9 cellular contexts compared by ENCODE assay signal in the genomic region with DNA sequence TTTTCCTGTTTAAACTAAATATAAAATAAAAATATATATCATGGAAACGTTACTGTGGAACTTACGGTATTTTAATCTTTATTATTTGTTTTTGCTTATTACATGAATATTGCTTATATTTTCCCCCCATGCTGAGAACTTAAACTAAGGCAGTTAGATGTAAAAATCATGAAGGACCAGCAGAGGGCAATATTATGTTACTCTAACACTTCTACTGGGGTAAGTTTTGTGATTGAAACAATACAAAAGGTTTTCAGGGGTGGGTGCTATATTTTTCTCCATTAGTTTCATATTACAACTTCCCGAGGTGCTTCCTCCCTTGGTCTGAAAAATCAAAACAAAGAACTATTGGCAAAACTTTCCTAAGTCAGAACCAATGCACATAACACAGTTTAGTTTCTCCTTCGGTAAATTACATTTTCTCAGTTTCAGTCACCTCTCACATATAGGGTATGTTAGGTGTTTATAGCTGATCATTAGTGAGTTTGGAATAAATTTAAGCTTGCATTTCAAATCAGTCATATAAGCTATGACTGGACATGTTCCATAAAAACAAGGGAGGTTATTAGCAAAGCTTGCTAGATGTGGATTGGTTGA. TPM values are rescaled to one million over a fixed set of nuclear protein-coding genes. Genes with fewer than 3 reads are reported as not detected.
DNase-seq lines count a peak whose midpoint lies in the region; ATAC-seq, FAIRE-seq and TF ChIP-seq lines count a peak whose summit lies in the region.
"Had no signal": no experiment of that assay in that cellular context is flagged by ENCODE, and none has a peak within 500 bp of the region (broad histone marks: within the 10 kb centered on the region; RNA-seq: fewer than 3 reads in every experiment).

No MANE protein-coding gene starts in this region.

- H3K9me1 ChIP-seq in endothelial cell of umbilical vein (replicated peaks; ENCODE audit: control insufficient read depth, extremely low read depth, insufficient read depth, low read length) = no peaks in the 10 kb centered on the region

- H3K27ac Mint-ChIP-seq in natural killer cell = no peak overlapping the region
- H3K27ac Mint-ChIP-seq in natural killer cell treated with Interleukin-12 subunit alpha and Interleukin-12 subunit beta and Interleukin-15 and Interleukin-18, amount 100 ng/mL, for 72 hours = no peak overlapping the region
- no peak overlapping the region for H3K27ac Mint-ChIP-seq in osteocyte (ENCODE audit: unreplicated experiment)
- H3K27ac Mint-ChIP-seq: activated naive CD8-positive, alpha-beta T cell had no signal

- H3K36me3 ChIP-seq in OCI-LY3 (replicated peaks; ENCODE audit: low read depth, low read length) (no peaks in the 10 kb centered on the region), endothelial cell of umbilical vein (ENCODE audit: control insufficient read depth in 2 of 2, extremely low read depth in 1 of 2, insufficient read depth in 2 of 2, low read length in 2 of 2) (no peaks in the 10 kb centered on the region)

- CTCF ChIA-PET in endothelial cell of umbilical vein (lab: Charles Lee) = interaction anchor here (0.6 to 4.2 kb wide), 27 partner anchors 9 to 1696 kb away, joined by 3 to 54 read pairs (median 4); a partner anchor contains a TSS

- no peaks in the 10 kb centered on the region for H3K9me3 Mint-ChIP-seq in natural killer cell
- no peaks in the 10 kb centered on the region for H3K9me3 Mint-ChIP-seq in natural killer cell treated with Interleukin-12 subunit alpha and Interleukin-12 subunit beta and Interleukin-15 and Interleukin-18, amount 100 ng/mL, for 72 hours
- no peaks in the 10 kb centered on the region for H3K9me3 Mint-ChIP-seq in osteocyte (ENCODE audit: unreplicated experiment)

- DNase-seq in natural killer cell (no peak), HuH-7 (ENCODE audit: low spot score) (peak; percentile 7), endothelial cell of umbilical vein (ENCODE audit: low read depth, low spot score) (peak; percentile 81), osteocyte (ENCODE audit: extremely low spot score, unreplicated experiment) (no peak), T1000 (lab: John Stamatoyannopoulos, UW) (no peak)
- no peak for DNase-seq in natural killer cell treated with Interleukin-12 subunit alpha and Interleukin-12 subunit beta and Interleukin-15 and Interleukin-18, amount 100 ng/mL, for 72 hours (ENCODE audit: low spot score)
- no peak for DNase-seq in activated effector memory CD4-positive, alpha-beta T cell treated with anti-CD3 and anti-CD28 coated beads, Interleukin-2, amount 50 U/mL, for 16 hours

- H3K27me3 Mint-ChIP-seq in natural killer cell (ENCODE audit: low read depth in 2 of 2) (no peaks in the 10 kb centered on the region), osteocyte (ENCODE audit: unreplicated experiment) (no peaks in the 10 kb centered on the region)
- H3K27me3 Mint-ChIP-seq in natural killer cell treated with Interleukin-12 subunit alpha and Interleukin-12 subunit beta and Interleukin-15 and Interleukin-18, amount 100 ng/mL, for 72 hours = no peaks in the 10 kb centered on the region
- H3K27me3 Mint-ChIP-seq: activated naive CD8-positive, alpha-beta T cell had no signal

- H3K27ac ChIP-seq in OCI-LY3 (ENCODE audit: low read length) = no peak overlapping the region
- H3K27ac ChIP-seq in endothelial cell of umbilical vein (ENCODE audit: insufficient read depth, low read depth, low read length) = peak overlapping the region; percentile 32

- H3K9me3 ChIP-seq in OCI-LY3 (ENCODE audit: insufficient read depth, low read length) = no peaks in the 10 kb centered on the region
- no peaks in the 10 kb centered on the region for H3K9me3 ChIP-seq in endothelial cell of umbilical vein (replicated peaks; ENCODE audit: control insufficient read depth, insufficient read depth, low read length)

- H3K36me3 Mint-ChIP-seq in natural killer cell (no peaks in the 10 kb centered on the region), osteocyte (ENCODE audit: unreplicated experiment) (peaks cover 5% of the 10 kb centered on the region)
- no peaks in the 10 kb centered on the region for H3K36me3 Mint-ChIP-seq in natural killer cell treated with Interleukin-12 subunit alpha and Interleukin-12 subunit beta and Interleukin-15 and Interleukin-18, amount 100 ng/mL, for 72 hours

- H4K20me1 ChIP-seq in OCI-LY3 (ENCODE audit: insufficient read depth, low read length) (no peaks in the 10 kb centered on the region), endothelial cell of umbilical vein (replicated peaks; ENCODE audit: control insufficient read depth, extremely low read depth, insufficient read depth, low read length) (no peaks in the 10 kb centered on the region)

- no peaks in the 10 kb centered on the region for H3K4me1 Mint-ChIP-seq in natural killer cell
- H3K4me1 Mint-ChIP-seq in natural killer cell treated with Interleukin-12 subunit alpha and Interleukin-12 subunit beta and Interleukin-15 and Interleukin-18, amount 100 ng/mL, for 72 hours (ENCODE audit: low read depth in 2 of 2) = peaks cover 4 to 5% of the 10 kb centered on the region in 2 donors
- H3K4me1 Mint-ChIP-seq in osteocyte (ENCODE audit: unreplicated experiment) = peaks cover 5% of the 10 kb centered on the region

- intact Hi-C loops in natural killer cell (cut with micrococcal nuclease) (loop anchor here (2.0 to 5.0 kb wide), 3 partner anchors 715 to 1695 kb away; no protein-coding TSS in a partner anchor), endothelial cell of umbilical vein (cut with micrococcal nuclease) (loop anchor here (1.0 to 10.0 kb wide), 7 partner anchors 212 to 1697 kb away; a partner anchor contains a TSS)

- no peaks in the 10 kb centered on the region for H3K79me2 ChIP-seq in OCI-LY3 (ENCODE audit: low read length)
- no peaks in the 10 kb centered on the region for H3K79me2 ChIP-seq in endothelial cell of umbilical vein (ENCODE audit: control insufficient read depth, insufficient read depth, low read length)

- H3K4me2 ChIP-seq in OCI-LY3 (ENCODE audit: low read length) = peak overlapping the region; percentile 67
- peak overlapping the region; percentile 52 for H3K4me2 ChIP-seq in endothelial cell of umbilical vein (ENCODE audit: insufficient read depth, low read length)

- POLR2A ChIA-PET in endothelial cell of umbilical vein (lab: Charles Lee) = no interaction called here

- peak overlapping the region; percentile 53 for H3K4me3 ChIP-seq in OCI-LY3 (ENCODE audit: low read length)
- H3K4me3 ChIP-seq in endothelial cell of umbilical vein (replicated peaks in 1 of 3; ENCODE audit: insufficient read depth in 1 of 3, low read depth in 1 of 3, low read length in 3 of 3) = no peak overlapping the region

- peak; percentile 58 for TF ChIP-seq CTCF in natural killer cell (IDR thresholded peaks at IDR 0.05)
- peak; percentile 98 for TF ChIP-seq CTCF in OCI-LY3 (IDR thresholded peaks at IDR 0.05; ENCODE audit: low read depth, low read length)
- peak; percentile 21 to 28 for TF ChIP-seq CTCF in endothelial cell of umbilical vein (IDR thresholded peaks at IDR 0.05; ENCODE audit: extremely low read depth in 1 of 2, insufficient read depth in 1 of 2, low read depth in 1 of 2, low read length in 2 of 2)
- TF ChIP-seq CTCF in osteocyte (IDR thresholded peaks at IDR 0.05) = peak; percentile 72

- BruUV-seq in endothelial cell of umbilical vein (replicated peaks; lab: Mats Ljungman, UMichigan) = no TSS peak

- TF ChIP-seq POLR2A in endothelial cell of umbilical vein (IDR thresholded peaks at IDR 0.05; ENCODE audit: low read depth, low read length) = no peak

- H2AFZ ChIP-seq in OCI-LY3 (ENCODE audit: low read depth, low read length) = peak overlapping the region; percentile 14; the same call in 1 of the 2 replicates
- H2AFZ ChIP-seq in endothelial cell of umbilical vein (ENCODE audit: low read depth, low read length) = peak overlapping the region; percentile 26

- dilution Hi-C loops in endothelial cell of umbilical vein (cut with MboI; ENCODE audit: extremely low pct_ligation_motif_present, low sequenced_read_pairs) = no loop called here

- H3K27me3 ChIP-seq in OCI-LY3 (ENCODE audit: low read depth, low read length) = no peaks in the 10 kb centered on the region
- no peaks in the 10 kb centered on the region for H3K27me3 ChIP-seq in endothelial cell of umbilical vein (ENCODE audit: control insufficient read depth in 2 of 2, insufficient read depth in 2 of 2, low read length in 2 of 2)

- H3K4me3 Mint-ChIP-seq in natural killer cell (no peak overlapping the region), osteocyte (ENCODE audit: unreplicated experiment) (no peak overlapping the region)
- no peak overlapping the region for H3K4me3 Mint-ChIP-seq in natural killer cell treated with Interleukin-12 subunit alpha and Interleukin-12 subunit beta and Interleukin-15 and Interleukin-18, amount 100 ng/mL, for 72 hours
- H3K4me3 Mint-ChIP-seq: activated naive CD8-positive, alpha-beta T cell had no signal

- peak; percentile 66 for FAIRE-seq in endothelial cell of umbilical vein (lab: Jason Lieb, UNC)

- H3K4me1 ChIP-seq in OCI-LY3 (ENCODE audit: low read length) (peaks cover 6% of the 10 kb centered on the region), endothelial cell of umbilical vein (ENCODE audit: control insufficient read depth, extremely low read depth, insufficient read depth, low read length) (peaks cover 5% of the 10 kb centered on the region)

- peak in 2 of 3 donors; percentile 38 to 56 for ATAC-seq in natural killer cell
- ATAC-seq in natural killer cell treated with Interleukin-12 subunit alpha and Interleukin-12 subunit beta and Interleukin-15 and Interleukin-18, amount 100 ng/mL, for 72 hours = no peak

- H3K9ac ChIP-seq in OCI-LY3 (ENCODE audit: low read length) = 0 out of 2 replicates have a peak overlapping the region, but pooled peaks have one; percentile 8
- peak overlapping the region; percentile 8 for H3K9ac ChIP-seq in endothelial cell of umbilical vein (replicated peaks; ENCODE audit: extremely low read depth, insufficient read depth, low read length)

TF ChIP-seq in endothelial cell of umbilical vein, 7 proteins besides CTCF, POLR2A, EP300 and RAD21 (continues in another document):
- TF ChIP-seq EZH2 (IDR thresholded peaks at IDR 0.05; ENCODE audit: borderline replicate concordance, low read depth, low read length, severe bottlenecking) (no peak), MYC (IDR thresholded peaks at IDR 0.05; ENCODE audit: low read depth, low read length) (no peak), JUN (IDR thresholded peaks at IDR 0.05; ENCODE audit: borderline replicate concordance, insufficient read depth, insufficient read length, low read depth) (no peak)

RNA-seq across cellular contexts. Expression of a gene that starts 54.8 kb away (rescaled TPM):
- total RNA-seq in natural killer cell = 10 to 100 TPM; 28.4 to 36.7 (median 36.3) TPM
- 10 to 100 TPM; 21.9 to 44.6 TPM for total RNA-seq in natural killer cell treated with Interleukin-12 subunit alpha and Interleukin-12 subunit beta and Interleukin-15 and Interleukin-18, amount 100 ng/mL, for 72 hours
- total RNA-seq in endothelial cell of umbilical vein = 17.3 and 20.1 TPM in 2 replicates
- polyA plus RNA-seq in endothelial cell of umbilical vein = 3.7 and 3.8 TPM in 2 replicates
- 3.5 TPM in 2 replicates for polyA plus RNA-seq in endothelial cell of umbilical vein (2011; cell fraction: cytosol; rRNA removed)
- polyA plus RNA-seq in endothelial cell of umbilical vein (2011; cell fraction: nucleus; rRNA removed) = 16.2 and 16.7 TPM in 2 replicates
- polyA plus RNA-seq in endothelial cell of umbilical vein (2012) = 4.7 and 5.1 TPM in 2 replicates
- polyA minus RNA-seq in endothelial cell of umbilical vein = 29.1 and 35.4 TPM in 2 replicates
- polyA minus RNA-seq in endothelial cell of umbilical vein (2011; cell fraction: cytosol; rRNA and poly(A)+ RNA removed) = 10.7 TPM
- polyA minus RNA-seq in endothelial cell of umbilical vein (2011; cell fraction: nucleus; rRNA and poly(A)+ RNA removed) = 118 and 125 TPM in 2 replicates
- 13.6 and 14.2 TPM in 2 replicates for total RNA-seq in osteocyte

Comparison
In these comparisons a context has a peak if more than half of its experiments do, and no peak if none do; other contexts are left out.
1. ATAC-seq: peak in natural killer cell (2 of 3); none in natural killer cell treated with Interleukin-12 subunit alpha and Interleukin-12 subunit beta and Interleukin-15 and Interleukin-18, amount 100 ng/mL, for 72 hours (0 of 2).
2. DNase-seq: peak in HuH-7 (single experiment) and endothelial cell of umbilical vein (single experiment); none in natural killer cell (single experiment), natural killer cell treated with Interleukin-12 subunit alpha and Interleukin-12 subunit beta and Interleukin-15 and Interleukin-18, amount 100 ng/mL, for 72 hours (single experiment), osteocyte (single experiment), T1000 (single experiment) and activated effector memory CD4-positive, alpha-beta T cell treated with anti-CD3 and anti-CD28 coated beads, Interleukin-2, amount 50 U/mL, for 16 hours (single experiment).
3. CTCF ChIP-seq: peak in every context shown above with its lines; median percentile 98 in OCI-LY3; 72 in osteocyte; 58 in natural killer cell; 24 in endothelial cell of umbilical vein.